Comparison of ENCODE assay signal across 6 cellular contexts in the genomic region with DNA sequence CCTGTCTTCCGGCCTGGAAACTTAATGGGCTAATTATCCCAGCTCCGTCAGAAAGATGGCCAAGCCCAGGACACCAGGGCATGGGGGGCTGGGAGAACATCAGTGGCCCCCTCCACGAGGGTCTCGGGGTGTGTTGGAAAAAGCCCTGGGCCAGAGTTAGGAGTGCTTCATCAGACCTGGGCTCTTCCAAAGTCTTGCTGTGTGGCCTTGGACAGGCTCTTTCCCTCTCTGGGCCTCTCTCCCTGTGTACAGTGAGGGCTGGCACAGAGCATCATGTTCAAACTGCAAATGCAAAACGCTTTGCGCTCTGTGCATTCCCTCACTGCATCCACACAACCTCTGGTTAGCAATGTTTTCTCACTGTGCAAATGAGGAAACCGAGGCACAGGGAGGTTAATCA.
"Had no signal": no experiment of that assay in that cellular context is flagged by ENCODE, and none has a peak within 500 bp of the region (broad histone marks: within the 10 kb centered on the region; RNA-seq: fewer than 3 reads in every experiment).

No MANE protein-coding gene starts in this region.

- DNase-seq: IMR-90, KBM-7 had no signal

- H3K27ac Mint-ChIP-seq: GM23338 had no signal

- H2AFZ ChIP-seq: GM23338 had no signal

- H3K4me1 ChIP-seq: HAP-1 had no signal

- H3K4me3 ChIP-seq: GM23338, HAP-1 had no signal

- H3K4me3 Mint-ChIP-seq: GM23338 had no signal

- H3K27ac ChIP-seq: HL-60 had no signal

- H3K4me1 Mint-ChIP-seq: GM23338 had no signal

- ATAC-seq: HCT116 had no signal

- H3K4me2 ChIP-seq: GM23338 had no signal
